In genomic region chr17:80339118-80339517, GRCh38 we compare ENCODE assay signal across 16 cellular contexts.
DNase-seq lines count a peak whose midpoint lies in the region; ATAC-seq and TF ChIP-seq lines count a peak whose summit lies in the region.
"Had no signal": no experiment of that assay in that cellular context is flagged by ENCODE, and none has a peak within 500 bp of the region (broad histone marks: within the 10 kb centered on the region; RNA-seq: fewer than 3 reads in every experiment).

No MANE protein-coding gene starts in this region.

- TF ChIP-seq CTCF in WERI-Rb-1 (IDR thresholded peaks at IDR 0.05; ENCODE audit: low read depth, low read length) (peak; percentile 25; the same call in 1 of the 2 replicates), liver (IDR thresholded peaks at IDR 0.05; ENCODE audit: low read depth, low read length, missing input control) (no peak)

- no peaks in the 10 kb centered on the region for H3K9me3 Mint-ChIP-seq in activated T-cell treated with anti-CD3 and anti-CD28 coated beads, Interleukin-2, amount 50 U/mL, for 24 hours
- H3K9me3 Mint-ChIP-seq in activated T-cell treated with anti-CD3 and anti-CD28 coated beads, Interleukin-2, amount 50 U/mL, for 4 hours: no peaks in the 10 kb centered on the region
- H3K9me3 Mint-ChIP-seq in stimulated activated effector memory CD8-positive, alpha-beta T cell treated with anti-CD3 and anti-CD28 coated beads, Interleukin-12 subunit alpha, Interleukin-12 subunit beta, amount 100 ng/mL, for 72 hours: no peaks in the 10 kb centered on the region

- no peak for ATAC-seq in activated T-cell treated with anti-CD3 and anti-CD28 coated beads, Interleukin-2, amount 50 U/mL, for 4 hours
- ATAC-seq in stimulated activated effector memory CD8-positive, alpha-beta T cell treated with anti-CD3 and anti-CD28 coated beads, Interleukin-12 subunit alpha, Interleukin-12 subunit beta, amount 100 ng/mL, for 72 hours: peak; percentile 35
- ATAC-seq in T-helper 17 cell: no peak

- H3K4me1 ChIP-seq in liver (ENCODE audit: control insufficient read depth in 4 of 4, insufficient read depth in 4 of 4, low read length in 3 of 4): no peaks in the 10 kb centered on the region

- H3K4me3 ChIP-seq in WERI-Rb-1 (ENCODE audit: low read depth, low read length) (no peak overlapping the region), liver (ENCODE audit: low read depth in 1 of 3, low read length in 3 of 3) (no peak overlapping the region)

- DNase-seq in activated T-cell treated with anti-CD3 and anti-CD28 coated beads, Interleukin-2, amount 50 U/mL, for 24 hours: no peak
- DNase-seq in activated T-cell treated with anti-CD3 and anti-CD28 coated beads, Interleukin-2, amount 50 U/mL, for 4 hours: no peak
- DNase-seq in WERI-Rb-1: no peak
- DNase-seq in stimulated activated effector memory CD8-positive, alpha-beta T cell treated with anti-CD3 and anti-CD28 coated beads, Interleukin-12 subunit alpha, Interleukin-12 subunit beta, amount 100 ng/mL, for 72 hours (ENCODE audit: low spot score in 2 of 2): no peak
- DNase-seq in MV-4-11 (lab: John Stamatoyannopoulos, UW): no peak
- no peak for DNase-seq in T-helper 17 cell
- no peak for DNase-seq in DMS153 treated with DMSO at 0.1 percent for 48 hours (lab: John Stamatoyannopoulos, UW; ENCODE audit: unreplicated experiment)
- DNase-seq: DMS153, NCI-H1105, NCI-H1930, NCI-H2171, NCI-H510A had no signal

- no peak for TF ChIP-seq RAD21 in liver (IDR thresholded peaks at IDR 0.05)

- no peaks in the 10 kb centered on the region for H3K4me1 Mint-ChIP-seq in activated T-cell treated with anti-CD3 and anti-CD28 coated beads, Interleukin-2, amount 50 U/mL, for 24 hours (ENCODE audit: low read depth)
- H3K4me1 Mint-ChIP-seq in activated T-cell treated with anti-CD3 and anti-CD28 coated beads, Interleukin-2, amount 50 U/mL, for 4 hours (ENCODE audit: low read depth): no peaks in the 10 kb centered on the region
- peaks cover 18% of the 10 kb centered on the region for H3K4me1 Mint-ChIP-seq in stimulated activated effector memory CD8-positive, alpha-beta T cell treated with anti-CD3 and anti-CD28 coated beads, Interleukin-12 subunit alpha, Interleukin-12 subunit beta, amount 100 ng/mL, for 72 hours
- H3K4me1 Mint-ChIP-seq in T-helper 17 cell: peaks cover 2% of the 10 kb centered on the region

- no peak overlapping the region for H3K9ac ChIP-seq in liver (ENCODE audit: low read depth in 1 of 2, low read length in 2 of 2)
- H3K9ac ChIP-seq: KMS-11 had no signal

- H3K27ac ChIP-seq in WERI-Rb-1 (no peak overlapping the region), liver (ENCODE audit: low read depth in 1 of 2, low read length in 2 of 2) (no peak overlapping the region)
- H3K27ac ChIP-seq: C4-2B, HL-60, KMS-11 had no signal

- H3K27me3 Mint-ChIP-seq in activated T-cell treated with anti-CD3 and anti-CD28 coated beads, Interleukin-2, amount 50 U/mL, for 24 hours: no peaks in the 10 kb centered on the region
- H3K27me3 Mint-ChIP-seq in activated T-cell treated with anti-CD3 and anti-CD28 coated beads, Interleukin-2, amount 50 U/mL, for 4 hours (ENCODE audit: low read depth): no peaks in the 10 kb centered on the region
- no peaks in the 10 kb centered on the region for H3K27me3 Mint-ChIP-seq in T-helper 17 cell

- H3K9me3 ChIP-seq in WERI-Rb-1 (ENCODE audit: severe bottlenecking): no peaks in the 10 kb centered on the region
- H3K9me3 ChIP-seq in liver (ENCODE audit: control insufficient read depth in 4 of 4, low read length in 3 of 4): no peaks in the 10 kb centered on the region
- H3K9me3 ChIP-seq in T-helper 17 cell (ENCODE audit: control insufficient read depth, low read length, poor library complexity, severe bottlenecking): no peaks in the 10 kb centered on the region

- H3K27me3 ChIP-seq in WERI-Rb-1 (ENCODE audit: insufficient read depth, low read depth, severe bottlenecking) (no peaks in the 10 kb centered on the region), liver (ENCODE audit: control insufficient read depth in 4 of 4, insufficient read depth in 4 of 4, low read length in 3 of 4) (no peaks in the 10 kb centered on the region)

- H3K36me3 ChIP-seq in WERI-Rb-1 (peaks cover 88% of the 10 kb centered on the region), liver (ENCODE audit: control insufficient read depth in 4 of 4, insufficient read depth in 3 of 4, low read depth in 1 of 4, low read length in 3 of 4) (peaks cover 14 to 76% (median 64%) of the 10 kb centered on the region in 4 donors)

- H3K4me3 Mint-ChIP-seq in activated T-cell treated with anti-CD3 and anti-CD28 coated beads, Interleukin-2, amount 50 U/mL, for 24 hours: no peak overlapping the region
- no peak overlapping the region for H3K4me3 Mint-ChIP-seq in activated T-cell treated with anti-CD3 and anti-CD28 coated beads, Interleukin-2, amount 50 U/mL, for 4 hours
- H3K4me3 Mint-ChIP-seq in stimulated activated effector memory CD8-positive, alpha-beta T cell treated with anti-CD3 and anti-CD28 coated beads, Interleukin-12 subunit alpha, Interleukin-12 subunit beta, amount 100 ng/mL, for 72 hours: no peak overlapping the region
- H3K4me3 Mint-ChIP-seq in T-helper 17 cell: no peak overlapping the region

- WGBS in liver: 70% methylated on average over 8 of the region's 8 CpGs

- H3K36me3 Mint-ChIP-seq in activated T-cell treated with anti-CD3 and anti-CD28 coated beads, Interleukin-2, amount 50 U/mL, for 24 hours (ENCODE audit: low read depth): peaks cover 93% of the 10 kb centered on the region
- peaks cover 45% of the 10 kb centered on the region for H3K36me3 Mint-ChIP-seq in activated T-cell treated with anti-CD3 and anti-CD28 coated beads, Interleukin-2, amount 50 U/mL, for 4 hours (ENCODE audit: insufficient read depth)
- H3K36me3 Mint-ChIP-seq in stimulated activated effector memory CD8-positive, alpha-beta T cell treated with anti-CD3 and anti-CD28 coated beads, Interleukin-12 subunit alpha, Interleukin-12 subunit beta, amount 100 ng/mL, for 72 hours: peaks cover 100% of the 10 kb centered on the region
- H3K36me3 Mint-ChIP-seq in T-helper 17 cell (ENCODE audit: low read depth): peaks cover 2% of the 10 kb centered on the region

- H3K27ac Mint-ChIP-seq in activated T-cell treated with anti-CD3 and anti-CD28 coated beads, Interleukin-2, amount 50 U/mL, for 24 hours: peak overlapping the region; percentile 73
- H3K27ac Mint-ChIP-seq in stimulated activated effector memory CD8-positive, alpha-beta T cell treated with anti-CD3 and anti-CD28 coated beads, Interleukin-12 subunit alpha, Interleukin-12 subunit beta, amount 100 ng/mL, for 72 hours: no peak overlapping the region
- no peak overlapping the region for H3K27ac Mint-ChIP-seq in T-helper 17 cell

TF ChIP-seq in liver, 16 proteins besides CTCF, POLR2A, EP300 and RAD21:
- TF ChIP-seq YY1 (IDR thresholded peaks at IDR 0.05) (no peak), HNF4A (conservative IDR thresholded peaks at IDR 0.05) (peak; percentile 56 to 58)
